ENCODE assay signal across 13 cellular contexts in the genomic region with DNA sequence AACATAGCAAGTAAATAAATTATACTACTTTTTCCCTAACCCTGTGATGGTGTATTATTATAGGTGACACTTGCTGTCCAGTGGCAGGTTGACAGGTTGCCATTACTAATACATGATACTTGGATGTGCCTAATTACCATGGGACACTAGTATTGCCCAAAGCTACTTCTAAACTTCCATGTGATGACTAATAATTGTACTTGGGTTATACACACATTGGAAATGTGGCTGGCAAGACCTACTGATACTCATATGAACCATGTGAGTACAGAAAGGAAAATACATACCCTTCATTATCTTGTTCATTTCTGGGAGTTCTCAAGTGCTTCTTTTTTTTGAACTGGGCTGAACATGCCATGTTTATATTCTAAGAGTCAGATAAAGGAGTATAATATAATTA.
"Had no signal": no experiment of that assay in that cellular context is flagged by ENCODE, and none has a peak within 500 bp of the region (broad histone marks: within the 10 kb centered on the region; RNA-seq: fewer than 3 reads in every experiment).

No MANE protein-coding gene starts in this region.

- H3K4me3 ChIP-seq: gastroesophageal sphincter, upper lobe of right lung had no signal

- ATAC-seq: activated CD8-positive, alpha-beta T cell treated with anti-CD3 and anti-CD28 coated beads, Interleukin-2, amount 10 ng/mL, durations not matched to agents 7 days and 5 days; effector memory CD8-positive, alpha-beta T cell; gastroesophageal sphincter; stimulated activated naive CD8-positive, alpha-beta T cell treated with anti-CD3 and anti-CD28 coated beads, Interleukin-15, Interleukin-2, amounts not matched to agents 100 U/mL and 50 U/mL, for 24 hours; upper lobe of right lung had no signal

- H3K4me1 ChIP-seq: gastroesophageal sphincter, upper lobe of right lung had no signal

- H3K27me3 ChIP-seq: gastroesophageal sphincter, upper lobe of right lung had no signal

- H3K9me3 ChIP-seq: gastroesophageal sphincter, upper lobe of right lung had no signal

- H3K36me3 ChIP-seq: gastroesophageal sphincter, upper lobe of right lung had no signal

- DNase-seq: activated CD4-positive, alpha-beta T cell treated with anti-CD3 and anti-CD28 coated beads for 4 hours; activated CD8-positive, alpha-beta memory T cell treated with anti-CD3 and anti-CD28 coated beads, Interleukin-2, amount 50 U/mL, for 48 hours; activated CD8-positive, alpha-beta T cell treated with anti-CD3 and anti-CD28 coated beads, Interleukin-2, amount 10 ng/mL, durations not matched to agents 7 days and 5 days; central memory CD4-positive, alpha-beta T cell; effector memory CD8-positive, alpha-beta T cell; nephron progenitor cell; stimulated activated CD4-positive, alpha-beta T cell treated with anti-CD3 and anti-CD28 coated beads, Interleukin-4, amount 100 ng/mL, for 1 hour; stimulated activated CD8-positive, alpha-beta memory T cell treated with anti-CD3 and anti-CD28 coated beads, Interleukin-4, amount 100 ng/mL, for 48 hours; stimulated activated naive CD8-positive, alpha-beta T cell treated with anti-CD3 and anti-CD28 coated beads, Interleukin-15, Interleukin-2, amounts not matched to agents 100 U/mL and 50 U/mL, for 24 hours; T-helper 9 cell; upper lobe of right lung had no signal

- H3K27ac ChIP-seq: gastroesophageal sphincter, upper lobe of right lung, VCaP had no signal
